Comparison of ENCODE assay signal across 3 cellular contexts in genomic region chr16:78464833-78465232, GRCh38.
TF ChIP-seq lines count a peak whose summit lies in the region.

No MANE protein-coding gene starts in this region.

TF ChIP-seq in HepG2, 621 proteins besides CTCF, POLR2A, EP300 and RAD21:
- TF ChIP-seq ZNF431 (CRISPR knock-in tag; IDR thresholded peaks at IDR 0.05; ENCODE audit: borderline replicate concordance, low read depth) (peak; percentile 84; the same call in 1 of the 2 replicates), KLF13 (CRISPR knock-in tag; IDR thresholded peaks at IDR 0.05) (no peak)

TF ChIP-seq in HEK293, 187 proteins besides CTCF, POLR2A, EP300 and RAD21:
- TF ChIP-seq EGR2 (tag by site-specific recombination; IDR thresholded peaks at IDR 0.05; ENCODE audit: low read depth) (no peak), SETDB1 (IDR thresholded peaks at IDR 0.05; ENCODE audit: insufficient read length, low read length) (peak; percentile 74), ZFP37 (tag by site-specific recombination; IDR thresholded peaks at IDR 0.05) (no peak), ZSCAN4 (tag by site-specific recombination; IDR thresholded peaks at IDR 0.05) (no peak), ZSCAN30 (tag by site-specific recombination; IDR thresholded peaks at IDR 0.05) (no peak)

TF ChIP-seq in K562, 482 proteins besides CTCF, POLR2A, EP300 and RAD21:
- TF ChIP-seq ZNF431 (CRISPR knock-in tag; IDR thresholded peaks at IDR 0.05): peak; percentile 93
- no peak for TF ChIP-seq RBM17 (IDR thresholded peaks at IDR 0.05; ENCODE audit: borderline replicate concordance, low read depth, low read length)
